Comparison of ENCODE assay signal across 8 cellular contexts in the genomic region with DNA sequence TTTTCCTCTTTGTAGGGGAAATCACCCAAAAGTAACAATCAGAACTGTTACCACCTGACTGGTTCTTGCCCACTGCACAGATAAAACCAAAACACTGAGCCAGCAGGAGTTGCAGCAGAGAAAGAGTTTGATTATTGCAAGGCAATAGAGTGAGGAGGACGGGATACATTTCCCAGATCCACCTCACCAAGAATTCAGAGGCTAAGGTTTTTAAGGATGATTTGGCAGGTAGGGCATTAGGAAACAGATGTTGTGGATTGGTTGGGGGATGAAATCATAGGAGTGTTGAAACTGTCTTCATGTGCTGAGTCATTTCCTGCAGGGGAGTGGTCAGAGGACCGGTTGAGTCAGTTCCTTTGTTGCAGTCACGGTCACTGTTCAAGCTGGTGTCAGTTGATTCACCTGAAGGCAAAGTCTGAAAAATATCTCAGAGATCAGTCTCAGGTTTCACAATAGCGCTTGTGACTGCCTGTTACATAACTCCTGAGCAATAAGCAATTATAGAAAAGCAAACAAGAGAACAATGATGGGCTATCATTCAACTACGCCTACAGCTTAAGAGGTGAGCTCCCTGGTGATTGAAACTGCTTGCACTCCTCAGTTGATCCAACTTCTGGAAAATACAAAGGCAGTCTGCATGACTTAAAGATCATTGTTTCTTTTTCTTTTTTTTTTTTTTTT. TPM values are rescaled to one million over a fixed set of nuclear protein-coding genes. Genes with fewer than 3 reads are reported as not detected.
A peak's percentile ranks its signal among the peaks of the same experiment; 100 is the strongest.
DNase-seq lines count a peak whose midpoint lies in the region; ATAC-seq, FAIRE-seq and TF ChIP-seq lines count a peak whose summit lies in the region.

No MANE protein-coding gene starts in this region.

- peak; percentile 55 for TF ChIP-seq POLR2A in GM18951 (IDR thresholded peaks at IDR 0.05; ENCODE audit: extremely low read depth, insufficient read depth, insufficient read length)

- TF ChIP-seq CTCF in endothelial cell (IDR thresholded peaks at IDR 0.05; ENCODE audit: unreplicated experiment) (no peak), natural killer cell (IDR thresholded peaks at IDR 0.05) (no peak)

- peak overlapping the region; percentile 78 for H3K27ac Mint-ChIP-seq in endothelial cell (ENCODE audit: unreplicated experiment)
- peak overlapping the region; percentile 24 to 87 for H3K27ac Mint-ChIP-seq in natural killer cell

- H3K9me3 Mint-ChIP-seq in endothelial cell (ENCODE audit: unreplicated experiment) (peaks cover 21% of the 10 kb centered on the region), natural killer cell (no peaks in the 10 kb centered on the region)

- peaks cover 14% of the 10 kb centered on the region for H3K36me3 Mint-ChIP-seq in endothelial cell (ENCODE audit: low read depth, unreplicated experiment)
- H3K36me3 Mint-ChIP-seq in natural killer cell: no peaks in the 10 kb centered on the region

- no peak for FAIRE-seq in urothelium cell line (lab: Jason Lieb, UNC)

- H3K27me3 Mint-ChIP-seq in endothelial cell (ENCODE audit: unreplicated experiment) (peaks cover 8% of the 10 kb centered on the region), natural killer cell (ENCODE audit: low read depth in 2 of 2) (no peaks in the 10 kb centered on the region)

- DNase-seq in AG08395 (ENCODE audit: low spot score) (peak; percentile 89), NCI-H2107 (lab: John Stamatoyannopoulos, UW) (peak; percentile 91), endothelial cell (ENCODE audit: low spot score) (no peak), natural killer cell (peak; percentile 39), urothelium cell line (ENCODE audit: low spot score) (peak; percentile 89)

- in situ Hi-C loops in GM18951 (cut with MboI; ENCODE audit: low sequenced_read_pairs, unreplicated experiment): no loop called here

- ATAC-seq in HG03103 (IDR thresholded peaks at IDR 0.05; ENCODE audit: low read depth, unreplicated experiment) (peak; percentile 75), natural killer cell (peak; percentile 95 to 97 (median 95))
- peak; percentile 92 to 93 for ATAC-seq in activated CD4-positive, CD25-positive, alpha-beta regulatory T cell treated with anti-CD3 and anti-CD28 coated beads, Interleukin-2, amount 50 U/mL, for 24 hours

- peak overlapping the region; percentile 47 for H3K4me3 Mint-ChIP-seq in endothelial cell (ENCODE audit: unreplicated experiment)
- peak overlapping the region; percentile 67 for H3K4me3 Mint-ChIP-seq in natural killer cell

- H3K4me1 Mint-ChIP-seq in endothelial cell (ENCODE audit: unreplicated experiment) (peaks cover 23% of the 10 kb centered on the region), natural killer cell (peaks cover 26 to 42% of the 10 kb centered on the region in 2 donors)

- intact Hi-C loops in natural killer cell (cut with micrococcal nuclease): loop anchor here (1.0 kb wide), 1 partner anchor 20 kb away; the partner anchor contains the start of gene AMN1

RNA-seq across cellular contexts. Expression of gene AMN1, which starts 20.3 kb away (rescaled TPM):
- 5.6 TPM for total RNA-seq in endothelial cell (ENCODE audit: unreplicated experiment)
- 1 to 10 TPM; 4.6 to 6.9 (median 6.3) TPM for total RNA-seq in natural killer cell
